Comparison of ENCODE assay signal across 1 cellular context in genomic region chr16:18869043-18869771, GRCh38.
TF ChIP-seq lines count a peak whose summit lies in the region.

No MANE protein-coding gene starts in this region.

TF ChIP-seq in GM12878, 131 proteins besides CTCF, POLR2A, EP300 and RAD21:
- TF ChIP-seq MLLT1 (IDR thresholded peaks at IDR 0.05) (0 out of 2 replicates have a peak, but pooled peaks have one; percentile 40), ATF7 (IDR thresholded peaks at IDR 0.05; ENCODE audit: low read depth) (peak; percentile 73)
